In genomic region chr7:140521426-140521825, GRCh38 we compare ENCODE assay signal across 16 cellular contexts. TPM values are rescaled to one million over a fixed set of nuclear protein-coding genes. Genes with fewer than 3 reads are reported as not detected.
DNase-seq lines count a peak whose midpoint lies in the region; ATAC-seq and TF ChIP-seq lines count a peak whose summit lies in the region.
"Had no signal": no experiment of that assay in that cellular context is flagged by ENCODE, and none has a peak within 500 bp of the region (broad histone marks: within the 10 kb centered on the region; RNA-seq: fewer than 3 reads in every experiment).

No MANE protein-coding gene starts in this region.

- ATAC-seq in GM18907 (IDR thresholded peaks at IDR 0.05; ENCODE audit: unreplicated experiment) (no peak), GM19351 (IDR thresholded peaks at IDR 0.05; ENCODE audit: unreplicated experiment) (no peak)

- H3K36me3 ChIP-seq in MG63, result peaks cover 5% of the 10 kb centered on the region

- H3K36me3 Mint-ChIP-seq in endothelial cell (ENCODE audit: low read depth, unreplicated experiment), result no peaks in the 10 kb centered on the region
- H3K36me3 Mint-ChIP-seq in nephron (ENCODE audit: low read depth), result peaks cover 32% of the 10 kb centered on the region

- no peaks in the 10 kb centered on the region for H3K27me3 ChIP-seq in MG63

- no peak for TF ChIP-seq CTCF in endothelial cell (IDR thresholded peaks at IDR 0.05; ENCODE audit: unreplicated experiment)
- no peak for TF ChIP-seq CTCF in nephron (IDR thresholded peaks at IDR 0.05; ENCODE audit: unreplicated experiment in 3 of 3)

- no peak overlapping the region for H3K4me3 ChIP-seq in MG63

- intact Hi-C loops in head of caudate nucleus (cut with DNase I), result no loop called here

- H3K9me3 ChIP-seq in MG63, result no peaks in the 10 kb centered on the region
- H3K9me3 ChIP-seq: Caco-2 had no signal

- H3K4me1 Mint-ChIP-seq in endothelial cell (ENCODE audit: unreplicated experiment), result no peaks in the 10 kb centered on the region
- peaks cover 11% of the 10 kb centered on the region for H3K4me1 Mint-ChIP-seq in nephron

- peak overlapping the region; percentile 36 for H3K27ac Mint-ChIP-seq in endothelial cell (ENCODE audit: unreplicated experiment)
- H3K27ac Mint-ChIP-seq in nephron, result peak overlapping the region in 2 of 3 experiments; percentile 45 to 54

- no peak overlapping the region for H3K4me3 Mint-ChIP-seq in endothelial cell (ENCODE audit: unreplicated experiment)
- no peak overlapping the region for H3K4me3 Mint-ChIP-seq in nephron

- H3K9me3 Mint-ChIP-seq in endothelial cell (ENCODE audit: unreplicated experiment), result no peaks in the 10 kb centered on the region
- H3K9me3 Mint-ChIP-seq in nephron, result no peaks in the 10 kb centered on the region

- peak; percentile 34 for DNase-seq in EL
- peak; percentile 17 for DNase-seq in MG63
- DNase-seq in endothelial cell (ENCODE audit: low spot score), result no peak
- DNase-seq in Ammon's horn (ENCODE audit: low spot score), result no peak
- DNase-seq in head of caudate nucleus, result no peak
- DNase-seq: AML-193; Caco-2; DMS153; NCI-H187 treated with DMSO at 0.1 percent for 48 hours; NCI-H446 treated with DMSO at 0.1 percent for 48 hours; NK-92 treated with Interleukin-12 subunit alpha and Interleukin-12 subunit beta, amount 100 ng/mL, for 24 hours; OCI-M1; RPMI8226 had no signal

- peaks cover 5% of the 10 kb centered on the region for H3K27me3 Mint-ChIP-seq in endothelial cell (ENCODE audit: unreplicated experiment)
- no peaks in the 10 kb centered on the region for H3K27me3 Mint-ChIP-seq in nephron (ENCODE audit: low read depth)

RNA-seq across cellular contexts. Expression of gene MKRN1, which starts 42.1 kb away (rescaled TPM):
- total RNA-seq in MG63 (2014; rRNA removed; shearing (Covaris generic); ENCODE audit: low replicate concordance), result 29.7 and 45.8 TPM in 2 replicates
- total RNA-seq in endothelial cell (ENCODE audit: unreplicated experiment), result 79.9 TPM

Comparison
In these comparisons a context has a peak if more than half of its experiments do, and no peak if none do; other contexts are left out.
1. DNase-seq: peak in EL (single experiment) and MG63 (single experiment); none in endothelial cell (single experiment), Ammon's horn (single experiment) and head of caudate nucleus (0 of 42).